8 cellular contexts compared by ENCODE assay signal in genomic region chr11:62665630-62666258, GRCh38.
DNase-seq lines count a peak whose midpoint lies in the region; ATAC-seq lines count a peak whose summit lies in the region.

No MANE protein-coding gene starts in this region.

- DNase-seq in DMS 273 (lab: John Stamatoyannopoulos, UW; ENCODE audit: unreplicated experiment), result peak; percentile 62
- DNase-seq in DMS 273 treated with DMSO at 0.1 percent for 48 hours (lab: John Stamatoyannopoulos, UW), result no peak
- peak; percentile 68 for DNase-seq in RPMI8226
- peak; percentile 67 for DNase-seq in activated naive CD4-positive, alpha-beta T cell treated with anti-CD3 and anti-CD28 coated beads, Interleukin-2, amount 10 ng/mL, durations not matched to agents 7 days and 5 days
- DNase-seq in head of caudate nucleus, result peak in 35 of 42 donors; percentile 17 to 72 (median 49)
- peak; percentile 25 for DNase-seq in pons (ENCODE audit: low spot score)
- no peak for DNase-seq in iPS-NIHi11 (ENCODE audit: low spot score)

- peaks cover 7% of the 10 kb centered on the region for H3K27me3 Mint-ChIP-seq in activated naive CD4-positive, alpha-beta T cell treated with anti-CD3 and anti-CD28 coated beads, Interleukin-2, amount 10 ng/mL, durations not matched to agents 7 days and 5 days

- H3K36me3 Mint-ChIP-seq in activated naive CD4-positive, alpha-beta T cell treated with anti-CD3 and anti-CD28 coated beads, Interleukin-2, amount 10 ng/mL, durations not matched to agents 7 days and 5 days, result peaks cover 36% of the 10 kb centered on the region

- ATAC-seq in HG02973 (IDR thresholded peaks at IDR 0.05; ENCODE audit: unreplicated experiment), result peak; percentile 11

- H3K4me1 Mint-ChIP-seq in activated naive CD4-positive, alpha-beta T cell treated with anti-CD3 and anti-CD28 coated beads, Interleukin-2, amount 10 ng/mL, durations not matched to agents 7 days and 5 days, result peaks cover 54% of the 10 kb centered on the region

- CTCF ChIA-PET in activated naive CD4-positive, alpha-beta T cell treated with anti-CD3 and anti-CD28 coated beads, Interleukin-2, amount 10 ng/mL, durations not matched to agents 7 days and 5 days (lab: Charles Lee), result interaction anchor here (0.8 to 3.1 kb wide), 12 partner anchors 10 to 216 kb away, joined by 3 to 17 read pairs (median 4); partner anchors contain the start of genes GANAB, SLC3A2, TAF6L and TUT1

- no peaks in the 10 kb centered on the region for H3K9me3 Mint-ChIP-seq in activated naive CD4-positive, alpha-beta T cell treated with anti-CD3 and anti-CD28 coated beads, Interleukin-2, amount 10 ng/mL, durations not matched to agents 7 days and 5 days

- intact Hi-C loops in head of caudate nucleus (cut with DNase I), result no loop called here

- peak overlapping the region; percentile 90 for H3K27ac Mint-ChIP-seq in activated naive CD4-positive, alpha-beta T cell treated with anti-CD3 and anti-CD28 coated beads, Interleukin-2, amount 10 ng/mL, durations not matched to agents 7 days and 5 days

- peak overlapping the region; percentile 96 for H3K4me3 Mint-ChIP-seq in activated naive CD4-positive, alpha-beta T cell treated with anti-CD3 and anti-CD28 coated beads, Interleukin-2, amount 10 ng/mL, durations not matched to agents 7 days and 5 days

Comparison
In these comparisons a context has a peak if more than half of its experiments do, and no peak if none do; other contexts are left out.
1. DNase-seq: peak in DMS 273 (single experiment), RPMI8226 (single experiment), activated naive CD4-positive, alpha-beta T cell treated with anti-CD3 and anti-CD28 coated beads, Interleukin-2, amount 10 ng/mL, durations not matched to agents 7 days and 5 days (single experiment), head of caudate nucleus (35 of 42) and pons (single experiment); none in DMS 273 treated with DMSO at 0.1 percent for 48 hours (single experiment) and iPS-NIHi11 (single experiment).